ENCODE assay signal across 7 cellular contexts in the genomic region with DNA sequence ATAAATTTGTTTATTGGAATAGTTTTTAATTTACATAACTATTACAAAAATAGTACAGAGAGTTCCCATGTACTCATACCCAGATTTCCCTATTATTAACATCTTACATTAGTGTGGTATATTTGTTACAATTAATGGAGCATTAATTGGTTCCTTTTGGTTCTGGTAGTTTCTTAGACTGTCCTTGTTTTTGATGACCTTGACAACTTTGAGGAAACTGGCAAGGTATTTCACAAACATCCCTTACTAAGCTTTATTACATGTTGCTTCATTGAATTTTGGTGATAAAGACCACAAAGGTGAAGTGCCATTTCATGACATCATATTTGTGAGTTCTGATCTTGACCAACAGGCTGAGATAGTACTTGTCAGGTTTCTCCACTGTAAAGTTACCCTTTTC.
"Had no signal": no experiment of that assay in that cellular context is flagged by ENCODE, and none has a peak within 500 bp of the region (broad histone marks: within the 10 kb centered on the region; RNA-seq: fewer than 3 reads in every experiment).

No MANE protein-coding gene starts in this region.

- H3K4me3 ChIP-seq: GM12878 had no signal

- DNase-seq: GDM1, GF-D8 had no signal

- ATAC-seq: GM12878 had no signal

- FAIRE-seq: GM12878, GM12891, GM12892, GM18507, GM19239 had no signal
